Comparison of ENCODE assay signal across 8 cellular contexts in the genomic region with DNA sequence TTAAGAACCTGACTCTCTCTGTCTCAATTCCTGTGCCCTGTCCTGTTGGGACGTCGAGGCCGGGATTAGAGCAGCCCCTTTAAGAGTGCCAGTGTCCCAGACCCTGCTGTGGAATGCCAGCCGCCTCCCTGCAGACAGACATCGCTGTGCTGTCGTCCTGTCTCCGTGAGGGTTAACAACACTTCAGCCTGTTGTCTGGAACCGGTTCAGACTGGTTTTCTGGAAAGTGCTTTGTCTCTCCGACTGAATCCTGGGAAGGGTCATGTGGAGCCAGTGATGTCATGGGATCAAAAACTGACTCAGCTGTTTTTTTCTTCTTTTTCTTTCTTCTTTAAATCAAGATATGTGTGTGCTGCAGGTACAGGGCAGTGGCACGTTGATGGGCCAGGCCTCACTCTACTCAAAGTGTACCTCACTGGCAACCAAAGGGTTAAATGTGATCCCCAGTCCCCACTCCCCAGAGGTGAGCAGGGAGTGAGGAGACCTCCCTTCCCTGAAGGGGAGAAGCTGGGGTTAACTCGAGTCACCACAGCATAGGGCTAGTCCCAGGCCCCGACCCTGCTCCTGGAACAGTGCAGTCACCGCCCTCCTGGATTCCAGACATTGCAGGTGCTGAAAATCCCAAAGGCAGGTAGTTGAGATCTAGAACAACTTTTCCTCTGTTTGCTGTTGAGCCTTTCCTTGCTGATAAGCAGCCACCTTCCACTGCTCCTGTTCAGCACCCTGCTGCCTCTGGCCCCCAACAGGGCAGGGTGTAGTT. TPM values are rescaled to one million over a fixed set of nuclear protein-coding genes. Genes with fewer than 3 reads are reported as not detected.
DNase-seq lines count a peak whose midpoint lies in the region; ATAC-seq and TF ChIP-seq lines count a peak whose summit lies in the region.

No MANE protein-coding gene starts in this region.

- H3K9me3 ChIP-seq in liver (ENCODE audit: control insufficient read depth in 4 of 4, low read length in 3 of 4) (peaks cover 5 to 14% (median 8%) of the 10 kb centered on the region in 4 donors), thoracic aorta (peaks cover 12% of the 10 kb centered on the region)

- no peak overlapping the region for H3K9ac ChIP-seq in liver (ENCODE audit: low read depth in 1 of 2, low read length in 2 of 2)

- ATAC-seq in thoracic aorta (ENCODE audit: insufficient number of reproducible peaks, low FRiP score, low read depth) (no peak), HG02885 (IDR thresholded peaks at IDR 0.05; ENCODE audit: poor library complexity, unreplicated experiment) (no peak)

- H3K36me3 ChIP-seq in liver (ENCODE audit: control insufficient read depth in 4 of 4, insufficient read depth in 3 of 4, low read depth in 1 of 4, low read length in 3 of 4) (peaks cover 1 to 33% (median 20%) of the 10 kb centered on the region in 4 donors), thoracic aorta (peaks cover 11% of the 10 kb centered on the region)

- 71% methylated on average over 13 of the region's 13 CpGs for WGBS in liver

- no peaks in the 10 kb centered on the region for H3K27me3 Mint-ChIP-seq in activated T-cell treated with anti-CD3 and anti-CD28 coated beads, Interleukin-2, amount 50 U/mL, for 24 hours

- peak overlapping the region; percentile 91 for H3K27ac Mint-ChIP-seq in activated T-cell treated with anti-CD3 and anti-CD28 coated beads, Interleukin-2, amount 50 U/mL, for 24 hours

- H3K27me3 ChIP-seq in liver (ENCODE audit: control insufficient read depth in 4 of 4, insufficient read depth in 4 of 4, low read length in 3 of 4), result no peaks in the 10 kb centered on the region
- no peaks in the 10 kb centered on the region for H3K27me3 ChIP-seq in thoracic aorta (replicated peaks; ENCODE audit: insufficient read depth)

- H3K9me3 Mint-ChIP-seq in activated T-cell treated with anti-CD3 and anti-CD28 coated beads, Interleukin-2, amount 50 U/mL, for 24 hours, result peaks cover 20% of the 10 kb centered on the region

- peak overlapping the region; percentile 47 to 77 for H3K27ac ChIP-seq in coronary artery
- H3K27ac ChIP-seq in liver (ENCODE audit: low read depth in 1 of 2, low read length in 2 of 2), result peak overlapping the region; percentile 16 to 42
- peak overlapping the region; percentile 2 to 82 for H3K27ac ChIP-seq in thoracic aorta

- TF ChIP-seq RAD21 in liver (IDR thresholded peaks at IDR 0.05), result no peak

- H3K4me3 Mint-ChIP-seq in activated T-cell treated with anti-CD3 and anti-CD28 coated beads, Interleukin-2, amount 50 U/mL, for 24 hours, result no peak overlapping the region

- no peak for DNase-seq in activated T-cell treated with anti-CD3 and anti-CD28 coated beads, Interleukin-2, amount 50 U/mL, for 24 hours
- DNase-seq in activated T-cell treated with anti-CD3 and anti-CD28 coated beads, Interleukin-2, amount 50 U/mL, for 1 hour, result no peak
- DNase-seq in coronary artery (ENCODE audit: low spot score), result no peak
- DNase-seq in thoracic aorta (ENCODE audit: low spot score), result no peak
- DNase-seq in epidermal melanocyte (ENCODE audit: insufficient read length, low spot score), result no peak
- DNase-seq in NCI-H1105 treated with DMSO at 0.1 percent for 48 hours (lab: John Stamatoyannopoulos, UW), result no peak

- TF ChIP-seq CTCF in coronary artery (IDR thresholded peaks at IDR 0.05) (no peak), liver (IDR thresholded peaks at IDR 0.05; ENCODE audit: low read depth, low read length, missing input control) (no peak), thoracic aorta (IDR thresholded peaks at IDR 0.05) (no peak)

- H3K4me1 ChIP-seq in liver (ENCODE audit: control insufficient read depth in 4 of 4, insufficient read depth in 4 of 4, low read length in 3 of 4) (peaks cover 9 to 33% (median 19%) of the 10 kb centered on the region in 4 donors), thoracic aorta (ENCODE audit: control insufficient read depth in 1 of 2, low read depth in 2 of 2) (peaks cover 46 to 53% of the 10 kb centered on the region in 2 donors)

- peak overlapping the region; percentile 58 for H3K4me3 ChIP-seq in coronary artery
- no peak overlapping the region for H3K4me3 ChIP-seq in liver (ENCODE audit: low read depth in 1 of 3, low read length in 3 of 3)
- peak overlapping the region; percentile 40 for H3K4me3 ChIP-seq in thoracic aorta

- peaks cover 76% of the 10 kb centered on the region for H3K4me1 Mint-ChIP-seq in activated T-cell treated with anti-CD3 and anti-CD28 coated beads, Interleukin-2, amount 50 U/mL, for 24 hours (ENCODE audit: low read depth)

- peaks cover 74% of the 10 kb centered on the region for H3K36me3 Mint-ChIP-seq in activated T-cell treated with anti-CD3 and anti-CD28 coated beads, Interleukin-2, amount 50 U/mL, for 24 hours (ENCODE audit: low read depth)

TF ChIP-seq in liver, 16 proteins besides CTCF, POLR2A, EP300 and RAD21:
- TF ChIP-seq, protein P1, sequence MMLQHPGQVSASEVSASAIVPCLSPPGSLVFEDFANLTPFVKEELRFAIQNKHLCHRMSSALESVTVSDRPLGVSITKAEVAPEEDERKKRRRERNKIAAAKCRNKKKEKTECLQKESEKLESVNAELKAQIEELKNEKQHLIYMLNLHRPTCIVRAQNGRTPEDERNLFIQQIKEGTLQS (IDR thresholded peaks at IDR 0.05), result no peak
- TF ChIP-seq NR2F2 (IDR thresholded peaks at IDR 0.05) (no peak), YY1 (IDR thresholded peaks at IDR 0.05) (no peak), GABPA (IDR thresholded peaks at IDR 0.05 in 1 of 2, conservative IDR thresholded peaks at IDR 0.05 in 1 of 2) (no peak), FOXA1 (IDR thresholded peaks at IDR 0.05) (no peak), HNF4A (conservative IDR thresholded peaks at IDR 0.05) (no peak), TAF1 (conservative IDR thresholded peaks at IDR 0.05) (no peak)
- TF ChIP-seq, protein P2, sequence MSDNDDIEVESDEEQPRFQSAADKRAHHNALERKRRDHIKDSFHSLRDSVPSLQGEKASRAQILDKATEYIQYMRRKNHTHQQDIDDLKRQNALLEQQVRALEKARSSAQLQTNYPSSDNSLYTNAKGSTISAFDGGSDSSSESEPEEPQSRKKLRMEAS (IDR thresholded peaks at IDR 0.05), result no peak
- TF ChIP-seq, protein P3, sequence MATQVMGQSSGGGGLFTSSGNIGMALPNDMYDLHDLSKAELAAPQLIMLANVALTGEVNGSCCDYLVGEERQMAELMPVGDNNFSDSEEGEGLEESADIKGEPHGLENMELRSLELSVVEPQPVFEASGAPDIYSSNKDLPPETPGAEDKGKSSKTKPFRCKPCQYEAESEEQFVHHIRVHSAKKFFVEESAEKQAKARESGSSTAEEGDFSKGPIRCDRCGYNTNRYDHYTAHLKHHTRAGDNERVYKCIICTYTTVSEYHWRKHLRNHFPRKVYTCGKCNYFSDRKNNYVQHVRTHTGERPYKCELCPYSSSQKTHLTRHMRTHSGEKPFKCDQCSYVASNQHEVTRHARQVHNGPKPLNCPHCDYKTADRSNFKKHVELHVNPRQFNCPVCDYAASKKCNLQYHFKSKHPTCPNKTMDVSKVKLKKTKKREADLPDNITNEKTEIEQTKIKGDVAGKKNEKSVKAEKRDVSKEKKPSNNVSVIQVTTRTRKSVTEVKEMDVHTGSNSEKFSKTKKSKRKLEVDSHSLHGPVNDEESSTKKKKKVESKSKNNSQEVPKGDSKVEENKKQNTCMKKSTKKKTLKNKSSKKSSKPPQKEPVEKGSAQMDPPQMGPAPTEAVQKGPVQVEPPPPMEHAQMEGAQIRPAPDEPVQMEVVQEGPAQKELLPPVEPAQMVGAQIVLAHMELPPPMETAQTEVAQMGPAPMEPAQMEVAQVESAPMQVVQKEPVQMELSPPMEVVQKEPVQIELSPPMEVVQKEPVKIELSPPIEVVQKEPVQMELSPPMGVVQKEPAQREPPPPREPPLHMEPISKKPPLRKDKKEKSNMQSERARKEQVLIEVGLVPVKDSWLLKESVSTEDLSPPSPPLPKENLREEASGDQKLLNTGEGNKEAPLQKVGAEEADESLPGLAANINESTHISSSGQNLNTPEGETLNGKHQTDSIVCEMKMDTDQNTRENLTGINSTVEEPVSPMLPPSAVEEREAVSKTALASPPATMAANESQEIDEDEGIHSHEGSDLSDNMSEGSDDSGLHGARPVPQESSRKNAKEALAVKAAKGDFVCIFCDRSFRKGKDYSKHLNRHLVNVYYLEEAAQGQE (IDR thresholded peaks at IDR 0.05), result no peak
- TF ChIP-seq, protein P4, sequence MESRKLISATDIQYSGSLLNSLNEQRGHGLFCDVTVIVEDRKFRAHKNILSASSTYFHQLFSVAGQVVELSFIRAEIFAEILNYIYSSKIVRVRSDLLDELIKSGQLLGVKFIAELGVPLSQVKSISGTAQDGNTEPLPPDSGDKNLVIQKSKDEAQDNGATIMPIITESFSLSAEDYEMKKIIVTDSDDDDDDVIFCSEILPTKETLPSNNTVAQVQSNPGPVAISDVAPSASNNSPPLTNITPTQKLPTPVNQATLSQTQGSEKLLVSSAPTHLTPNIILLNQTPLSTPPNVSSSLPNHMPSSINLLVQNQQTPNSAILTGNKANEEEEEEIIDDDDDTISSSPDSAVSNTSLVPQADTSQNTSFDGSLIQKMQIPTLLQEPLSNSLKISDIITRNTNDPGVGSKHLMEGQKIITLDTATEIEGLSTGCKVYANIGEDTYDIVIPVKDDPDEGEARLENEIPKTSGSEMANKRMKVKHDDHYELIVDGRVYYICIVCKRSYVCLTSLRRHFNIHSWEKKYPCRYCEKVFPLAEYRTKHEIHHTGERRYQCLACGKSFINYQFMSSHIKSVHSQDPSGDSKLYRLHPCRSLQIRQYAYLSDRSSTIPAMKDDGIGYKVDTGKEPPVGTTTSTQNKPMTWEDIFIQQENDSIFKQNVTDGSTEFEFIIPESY (IDR thresholded peaks at IDR 0.05), result no peak

RNA-seq across cellular contexts. Expression of a gene that starts 50.8 kb away (rescaled TPM):
- 1 to 10 TPM; 1.2 to 2.3 TPM for total RNA-seq in liver
- under 1 TPM; 0.21 to 0.95 TPM for polyA plus RNA-seq in liver
- 1 to 10 TPM; 1.5 to 3.6 TPM for total RNA-seq in thoracic aorta

RNA-seq across cellular contexts. Expression of a gene that starts 51.5 kb away (rescaled TPM):
- total RNA-seq in liver (10 to 100 TPM; 45.3 to 80.6 TPM), thoracic aorta (10 to 100 TPM; 15.5 to 60.8 TPM)
- polyA plus RNA-seq in liver, result 100 to 1,000 TPM; 180 to 239 TPM

RNA-seq across cellular contexts. Expression of a gene that starts 59.0 kb away (rescaled TPM):
- total RNA-seq in liver (10 to 100 TPM; 20.2 to 23.7 TPM), thoracic aorta (10 to 100 TPM; 55.9 to 79.1 TPM)
- polyA plus RNA-seq in liver, result 10 to 100 TPM in 1 of 2 donors, 1 to 10 TPM in 1; 7.1 to 16.1 TPM

Comparison
In these comparisons a context has a peak if more than half of its experiments do, and no peak if none do; other contexts are left out.
1. H3K4me3 ChIP-seq: peak in coronary artery (single experiment) and thoracic aorta (single experiment); none in liver (0 of 3).
2. Peak in every context shown above with its lines, with median percentiles within 50 percentile points of each other: H3K27ac ChIP-seq.